Comparison of ENCODE assay signal across 8 cellular contexts in genomic region chr1:172895050-172895460, GRCh38.
DNase-seq lines count a peak whose midpoint lies in the region; ATAC-seq and TF ChIP-seq lines count a peak whose summit lies in the region.

No MANE protein-coding gene starts in this region.

- no peak overlapping the region for H2AFZ ChIP-seq in GM23338

- no peak for TF ChIP-seq CTCF in GM23338 (conservative IDR thresholded peaks at IDR 0.05; ENCODE audit: low read depth in 2 of 2)
- TF ChIP-seq CTCF in Peyer's patch (IDR thresholded peaks at IDR 0.05) = no peak
- no peak for TF ChIP-seq CTCF in thyroid gland (IDR thresholded peaks at IDR 0.05)

- no peaks in the 10 kb centered on the region for H3K9me3 Mint-ChIP-seq in GM23338

- WGBS in thyroid gland, 2 donors = 39 to 51% methylated on average over 5 of the region's 5 CpGs

- no peaks in the 10 kb centered on the region for H3K36me3 ChIP-seq in GM23338 (ENCODE audit: insufficient read depth)
- H3K36me3 ChIP-seq in Peyer's patch = no peaks in the 10 kb centered on the region
- H3K36me3 ChIP-seq in thyroid gland = no peaks in the 10 kb centered on the region

- DNase-seq in DMS153 treated with DMSO at 0.1 percent for 48 hours (lab: John Stamatoyannopoulos, UW; ENCODE audit: unreplicated experiment) = peak; percentile 23
- no peak for DNase-seq in DMS153 (lab: John Stamatoyannopoulos, UW)
- peak; percentile 14 for DNase-seq in GM23338 (ENCODE audit: low spot score)
- peak in 1 of 3 donors; percentile 29 for DNase-seq in Peyer's patch
- peak; percentile 85 to 88 for DNase-seq in lung microvascular endothelial cell (ENCODE audit: low read depth in 2 of 2)
- DNase-seq in mesenteric fat pad (ENCODE audit: low spot score) = no peak
- DNase-seq in thyroid gland = no peak
- DNase-seq in inferior parietal cortex (ENCODE audit: extremely low spot score) = no peak

- H3K27ac Mint-ChIP-seq in GM23338 = no peak overlapping the region

- TF ChIP-seq POLR2A in Peyer's patch (IDR thresholded peaks at IDR 0.05) = no peak
- TF ChIP-seq POLR2A in thyroid gland (IDR thresholded peaks at IDR 0.05) = no peak

- H3K27me3 ChIP-seq in GM23338 (ENCODE audit: insufficient read depth) = no peaks in the 10 kb centered on the region
- H3K27me3 ChIP-seq in Peyer's patch = no peaks in the 10 kb centered on the region
- H3K27me3 ChIP-seq in thyroid gland = no peaks in the 10 kb centered on the region

- no peaks in the 10 kb centered on the region; the same call in 1 of the 2 replicates for H3K9me2 ChIP-seq in GM23338 (ENCODE audit: insufficient read depth)

- H3K4me3 Mint-ChIP-seq in GM23338 = no peak overlapping the region

- peaks cover 10% of the 10 kb centered on the region; the same call in 2 of the 3 replicates for H3K4me1 Mint-ChIP-seq in GM23338

- H3K27ac ChIP-seq in GM23338 (ENCODE audit: low read depth) (no peak overlapping the region), Peyer's patch (peak overlapping the region; percentile 39 to 71 (median 46)), thyroid gland (no peak overlapping the region)

- ATAC-seq in GM23338 = no peak

- no peaks in the 10 kb centered on the region for H3F3A ChIP-seq in GM23338 (replicated peaks; ENCODE audit: low read depth)

- intact Hi-C loops in thyroid gland (cut with DNase I) = no loop called here

- no peaks in the 10 kb centered on the region for H4K20me1 ChIP-seq in GM23338 (replicated peaks; ENCODE audit: insufficient read depth)

- H3K27me3 Mint-ChIP-seq in GM23338 (ENCODE audit: insufficient read depth, low read depth, poor library complexity) = no peaks in the 10 kb centered on the region

- H3K4me3 ChIP-seq in GM23338 (no peak overlapping the region), Peyer's patch (peak overlapping the region in 2 of 4 donors; percentile 19 to 33), thyroid gland (replicated peaks in 1 of 3) (no peak overlapping the region)

- no peaks in the 10 kb centered on the region for H3K9me3 ChIP-seq in Peyer's patch
- H3K9me3 ChIP-seq in thyroid gland = no peaks in the 10 kb centered on the region

- no peaks in the 10 kb centered on the region for H3K4me1 ChIP-seq in GM23338 (ENCODE audit: insufficient read depth)
- peaks cover 0 to 4% (median 2%) of the 10 kb centered on the region in 4 donors for H3K4me1 ChIP-seq in Peyer's patch
- H3K4me1 ChIP-seq in thyroid gland = no peaks in the 10 kb centered on the region

- H3K4me2 ChIP-seq in GM23338 = no peak overlapping the region

- H3K36me3 Mint-ChIP-seq in GM23338 (ENCODE audit: low read depth) = no peaks in the 10 kb centered on the region

- no peaks in the 10 kb centered on the region for H3K79me2 ChIP-seq in GM23338 (replicated peaks; ENCODE audit: insufficient read depth)

TF ChIP-seq in GM23338, 12 proteins besides CTCF, POLR2A, EP300 and RAD21:
- TF ChIP-seq JUNB (IDR thresholded peaks at IDR 0.05; ENCODE audit: unreplicated experiment) = no peak
- no peak for TF ChIP-seq ZNF331 (CRISPR knock-in tag; IDR thresholded peaks at IDR 0.05; ENCODE audit: low read depth)
- TF ChIP-seq ZNF462 (CRISPR knock-in tag; IDR thresholded peaks at IDR 0.05) = no peak
- TF ChIP-seq EZH2 (IDR thresholded peaks at IDR 0.05; ENCODE audit: low read depth, unreplicated experiment) = no peak
- no peak for TF ChIP-seq NANOG (IDR thresholded peaks at IDR 0.05; ENCODE audit: borderline replicate concordance)
- no peak for TF ChIP-seq CREB1 (CRISPR knock-in tag; IDR thresholded peaks at IDR 0.05; ENCODE audit: low read depth)
- TF ChIP-seq ZNF114 (CRISPR knock-in tag; IDR thresholded peaks at IDR 0.05) = no peak
- TF ChIP-seq STAT1 (IDR thresholded peaks at IDR 0.05; ENCODE audit: unreplicated experiment) = no peak

Comparison
In these comparisons a context has a peak if more than half of its experiments do, and no peak if none do; other contexts are left out.
1. DNase-seq: peak in DMS153 treated with DMSO at 0.1 percent for 48 hours (single experiment), GM23338 (single experiment) and lung microvascular endothelial cell (2 of 2); none in DMS153 (single experiment), mesenteric fat pad (single experiment), thyroid gland (0 of 2) and inferior parietal cortex (single experiment).
2. H3K27ac ChIP-seq: peak in Peyer's patch (4 of 4); none in GM23338 (single experiment) and thyroid gland (0 of 3).